Comparison of ENCODE assay signal across 9 cellular contexts in genomic region chr6:119314894-119315272, GRCh38. TPM values are rescaled to one million over a fixed set of nuclear protein-coding genes. Genes with fewer than 3 reads are reported as not detected.
DNase-seq lines count a peak whose midpoint lies in the region; ATAC-seq and TF ChIP-seq lines count a peak whose summit lies in the region.
"Had no signal": no experiment of that assay in that cellular context is flagged by ENCODE, and none has a peak within 500 bp of the region (broad histone marks: within the 10 kb centered on the region; RNA-seq: fewer than 3 reads in every experiment).

No MANE protein-coding gene starts in this region.

- peak; percentile 30 for DNase-seq in Ammon's horn (ENCODE audit: low spot score)
- DNase-seq in NCI-H1048 (lab: John Stamatoyannopoulos, UW): no peak
- no peak for DNase-seq in NCI-H146 (lab: John Stamatoyannopoulos, UW)
- DNase-seq in posterior vena cava (ENCODE audit: low spot score): no peak
- no peak for DNase-seq in suprapubic skin (ENCODE audit: low spot score in 2 of 2)

- H3K36me3 Mint-ChIP-seq in activated naive CD8-positive, alpha-beta T cell: peaks cover 3% of the 10 kb centered on the region

- no peaks in the 10 kb centered on the region for H3K27me3 Mint-ChIP-seq in activated naive CD8-positive, alpha-beta T cell

- no peak overlapping the region for H3K27ac ChIP-seq in suprapubic skin

- peak overlapping the region; percentile 64 for H3K4me3 Mint-ChIP-seq in activated naive CD8-positive, alpha-beta T cell

- ATAC-seq in GM19328 (IDR thresholded peaks at IDR 0.05; ENCODE audit: unreplicated experiment) (peak; percentile 44), HG03108 (IDR thresholded peaks at IDR 0.05; ENCODE audit: unreplicated experiment) (peak; percentile 41)

- H3K27me3 ChIP-seq in suprapubic skin: no peaks in the 10 kb centered on the region

- no peak overlapping the region for H3K4me3 ChIP-seq in suprapubic skin
- H3K4me3 ChIP-seq: skin epidermis had no signal

- peaks cover 49% of the 10 kb centered on the region for H3K4me1 Mint-ChIP-seq in activated naive CD8-positive, alpha-beta T cell (ENCODE audit: low read depth)

- TF ChIP-seq EP300 in suprapubic skin (IDR thresholded peaks at IDR 0.05): no peak

- 56% methylated on average over 5 of the region's 5 CpGs for WGBS in suprapubic skin

- no peak for TF ChIP-seq CTCF in suprapubic skin (IDR thresholded peaks at IDR 0.05)

- H3K4me1 ChIP-seq in suprapubic skin: peaks cover 20% of the 10 kb centered on the region

- H3K9me3 Mint-ChIP-seq in activated naive CD8-positive, alpha-beta T cell (ENCODE audit: low read depth): no peaks in the 10 kb centered on the region

- no peaks in the 10 kb centered on the region for H3K36me3 ChIP-seq in suprapubic skin

- no peak for TF ChIP-seq POLR2A in suprapubic skin (IDR thresholded peaks at IDR 0.05)

- peak overlapping the region; percentile 73 for H3K27ac Mint-ChIP-seq in activated naive CD8-positive, alpha-beta T cell

- intact Hi-C loops in posterior vena cava (cut with DNase I): no loop called here

- no peaks in the 10 kb centered on the region for H3K9me3 ChIP-seq in suprapubic skin

RNA-seq across cellular contexts. Expression of gene MAN1A1, which starts 34.7 kb away (rescaled TPM):
- total RNA-seq in posterior vena cava (10 to 100 TPM; 60.6 to 65.3 TPM), suprapubic skin (10 to 100 TPM; 17.8 to 34.7 (median 29.9) TPM)
